In the genomic region with DNA sequence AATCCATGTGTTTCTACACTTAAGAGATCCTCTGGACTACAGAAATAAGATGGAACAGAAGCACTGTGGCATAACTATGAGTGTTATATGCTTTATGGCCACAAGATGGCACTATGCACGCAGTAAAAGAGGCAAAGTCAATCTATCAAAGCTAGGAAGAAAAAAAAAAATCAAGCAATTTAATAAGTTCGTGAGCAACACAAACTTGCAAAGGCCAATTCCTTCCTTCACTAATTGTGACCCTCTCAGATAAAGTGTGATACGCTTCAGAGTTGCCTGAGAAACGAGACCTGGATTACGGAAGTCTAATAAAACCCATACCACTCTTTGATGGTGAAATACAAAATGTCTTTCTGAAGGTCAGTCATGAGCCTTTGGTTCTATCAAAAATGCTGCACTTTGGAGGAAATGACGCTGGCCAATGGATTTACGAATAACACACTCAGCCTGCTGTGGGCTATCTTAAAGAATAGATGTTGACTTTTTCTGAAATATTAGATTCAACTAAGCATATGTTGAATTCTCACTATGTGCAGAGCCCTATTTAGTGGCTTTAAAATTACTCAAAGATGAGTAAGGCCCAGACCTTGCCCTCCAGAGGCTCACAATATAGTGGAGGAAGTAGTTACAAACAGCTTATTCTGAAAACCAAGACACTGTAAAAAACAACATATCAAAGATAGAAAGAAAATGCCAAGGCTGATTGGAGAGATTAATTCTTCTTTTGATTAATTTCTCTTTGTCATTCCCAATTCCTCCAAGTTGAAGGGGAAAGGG, we compare ENCODE assay signal across 1 cellular context.
TF ChIP-seq lines count a peak whose summit lies in the region.

No MANE protein-coding gene starts in this region.

TF ChIP-seq in GM12878, 131 proteins besides CTCF, POLR2A, EP300 and RAD21:
- TF ChIP-seq SMC3 (IDR thresholded peaks at IDR 0.05; ENCODE audit: borderline replicate concordance, low read length): peak; percentile 91
- TF ChIP-seq CHD1 (IDR thresholded peaks at IDR 0.05; ENCODE audit: low read depth, low read length): no peak
- no peak for TF ChIP-seq TBL1XR1 (IDR thresholded peaks at IDR 0.05; ENCODE audit: low read depth, low read length)
- TF ChIP-seq ZNF384 (IDR thresholded peaks at IDR 0.05; ENCODE audit: borderline replicate concordance, low read depth, low read length): peak; percentile 87
- TF ChIP-seq, protein P1, sequence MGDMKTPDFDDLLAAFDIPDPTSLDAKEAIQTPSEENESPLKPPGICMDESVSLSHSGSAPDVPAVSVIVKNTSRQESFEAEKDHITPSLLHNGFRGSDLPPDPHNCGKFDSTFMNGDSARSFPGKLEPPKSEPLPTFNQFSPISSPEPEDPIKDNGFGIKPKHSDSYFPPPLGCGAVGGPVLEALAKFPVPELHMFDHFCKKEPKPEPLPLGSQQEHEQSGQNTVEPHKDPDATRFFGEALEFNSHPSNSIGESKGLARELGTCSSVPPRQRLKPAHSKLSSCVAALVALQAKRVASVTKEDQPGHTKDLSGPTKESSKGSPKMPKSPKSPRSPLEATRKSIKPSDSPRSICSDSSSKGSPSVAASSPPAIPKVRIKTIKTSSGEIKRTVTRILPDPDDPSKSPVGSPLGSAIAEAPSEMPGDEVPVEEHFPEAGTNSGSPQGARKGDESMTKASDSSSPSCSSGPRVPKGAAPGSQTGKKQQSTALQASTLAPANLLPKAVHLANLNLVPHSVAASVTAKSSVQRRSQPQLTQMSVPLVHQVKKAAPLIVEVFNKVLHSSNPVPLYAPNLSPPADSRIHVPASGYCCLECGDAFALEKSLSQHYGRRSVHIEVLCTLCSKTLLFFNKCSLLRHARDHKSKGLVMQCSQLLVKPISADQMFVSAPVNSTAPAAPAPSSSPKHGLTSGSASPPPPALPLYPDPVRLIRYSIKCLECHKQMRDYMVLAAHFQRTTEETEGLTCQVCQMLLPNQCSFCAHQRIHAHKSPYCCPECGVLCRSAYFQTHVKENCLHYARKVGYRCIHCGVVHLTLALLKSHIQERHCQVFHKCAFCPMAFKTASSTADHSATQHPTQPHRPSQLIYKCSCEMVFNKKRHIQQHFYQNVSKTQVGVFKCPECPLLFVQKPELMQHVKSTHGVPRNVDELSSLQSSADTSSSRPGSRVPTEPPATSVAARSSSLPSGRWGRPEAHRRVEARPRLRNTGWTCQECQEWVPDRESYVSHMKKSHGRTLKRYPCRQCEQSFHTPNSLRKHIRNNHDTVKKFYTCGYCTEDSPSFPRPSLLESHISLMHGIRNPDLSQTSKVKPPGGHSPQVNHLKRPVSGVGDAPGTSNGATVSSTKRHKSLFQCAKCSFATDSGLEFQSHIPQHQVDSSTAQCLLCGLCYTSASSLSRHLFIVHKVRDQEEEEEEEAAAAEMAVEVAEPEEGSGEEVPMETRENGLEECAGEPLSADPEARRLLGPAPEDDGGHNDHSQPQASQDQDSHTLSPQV (IDR thresholded peaks at IDR 0.05): peak; percentile 19; the same call in 1 of the 2 replicates
- no peak for TF ChIP-seq KAT2A (conservative IDR thresholded peaks at IDR 0.05; ENCODE audit: control insufficient read depth, low read depth, low read length)
- no peak for TF ChIP-seq RCOR1 (conservative IDR thresholded peaks at IDR 0.05; ENCODE audit: low read depth, low read length)
- no peak for TF ChIP-seq RELA (IDR thresholded peaks at IDR 0.05; ENCODE audit: borderline replicate concordance, partially characterized antibody)
- TF ChIP-seq ZNF622 (IDR thresholded peaks at IDR 0.05): no peak
- TF ChIP-seq DPF2 (IDR thresholded peaks at IDR 0.05): no peak
- 0 out of 2 replicates have a peak, but pooled peaks have one; percentile 44 for TF ChIP-seq RB1 (IDR thresholded peaks at IDR 0.05; ENCODE audit: borderline replicate concordance)
- 0 out of 2 replicates have a peak, but pooled peaks have one; percentile 9 for TF ChIP-seq MEF2A (IDR thresholded peaks at IDR 0.05; ENCODE audit: insufficient read depth, low read depth, low read length)
